1 cellular context compared by ENCODE assay signal in genomic region chr1:222713091-222714012, GRCh38.
TF ChIP-seq lines count a peak whose summit lies in the region.

No MANE protein-coding gene starts in this region.

TF ChIP-seq in HepG2, 621 proteins besides CTCF, POLR2A, EP300 and RAD21 (continued from another document and continues in another):
- no peak for TF ChIP-seq NFAT5 (CRISPR knock-in tag; IDR thresholded peaks at IDR 0.05)
- TF ChIP-seq PITX1 (CRISPR knock-in tag; IDR thresholded peaks at IDR 0.05) = peak; percentile 66
- no peak for TF ChIP-seq ZNF10 (CRISPR knock-in tag; IDR thresholded peaks at IDR 0.05; ENCODE audit: borderline replicate concordance, low read depth)
- TF ChIP-seq ZNF768 (CRISPR knock-in tag; IDR thresholded peaks at IDR 0.05) = no peak
- peak; percentile 63; the same call in 1 of the 2 replicates for TF ChIP-seq ZNF3 (CRISPR knock-in tag; IDR thresholded peaks at IDR 0.05)
- no peak for TF ChIP-seq MXD4 (CRISPR knock-in tag; IDR thresholded peaks at IDR 0.05)
- no peak for TF ChIP-seq HMG20B (CRISPR knock-in tag; conservative IDR thresholded peaks at IDR 0.05)
- TF ChIP-seq MYC (CRISPR knock-in tag; IDR thresholded peaks at IDR 0.05; ENCODE audit: borderline replicate concordance) = no peak
- no peak; the same call in 1 of the 2 replicates for TF ChIP-seq ZNF772 (CRISPR knock-in tag; IDR thresholded peaks at IDR 0.05)
- TF ChIP-seq FOXK1 (CRISPR knock-in tag; IDR thresholded peaks at IDR 0.05; ENCODE audit: borderline replicate concordance, low read depth) = peak; percentile 97
- TF ChIP-seq IRF1 (CRISPR knock-in tag; IDR thresholded peaks at IDR 0.05; ENCODE audit: low read depth) = no peak
- TF ChIP-seq TMF1 (CRISPR knock-in tag; IDR thresholded peaks at IDR 0.05; ENCODE audit: low read depth) = no peak
- TF ChIP-seq ZNF777 (CRISPR knock-in tag; IDR thresholded peaks at IDR 0.05) = no peak
- TF ChIP-seq ZBTB14 (CRISPR knock-in tag; IDR thresholded peaks at IDR 0.05) = no peak
- no peak for TF ChIP-seq ZNF160 (CRISPR knock-in tag; IDR thresholded peaks at IDR 0.05)
- TF ChIP-seq RBM39 (IDR thresholded peaks at IDR 0.05; ENCODE audit: low read depth, low read length, poor library complexity, severe bottlenecking) = no peak
- TF ChIP-seq NCOR1 (IDR thresholded peaks at IDR 0.05; ENCODE audit: borderline replicate concordance, low read length) = no peak
- no peak for TF ChIP-seq ZNF619 (CRISPR knock-in tag; IDR thresholded peaks at IDR 0.05)
- TF ChIP-seq CREM (IDR thresholded peaks at IDR 0.05) = no peak
- TF ChIP-seq CREM (CRISPR knock-in tag; IDR thresholded peaks at IDR 0.05) = no peak
- no peak for TF ChIP-seq HHEX (CRISPR knock-in tag; IDR thresholded peaks at IDR 0.05)
- TF ChIP-seq ZNF773 (CRISPR knock-in tag; IDR thresholded peaks at IDR 0.05; ENCODE audit: borderline replicate concordance) = no peak
- 0 out of 2 replicates have a peak, but pooled peaks have one; percentile 37 for TF ChIP-seq NFYB (CRISPR knock-in tag; IDR thresholded peaks at IDR 0.05)
- no peak; the same call in 1 of the 2 replicates for TF ChIP-seq ZZZ3 (CRISPR knock-in tag; IDR thresholded peaks at IDR 0.05; ENCODE audit: borderline replicate concordance)
- TF ChIP-seq KMT2A (CRISPR knock-in tag; IDR thresholded peaks at IDR 0.05) = no peak; the same call in 1 of the 2 replicates
- no peak for TF ChIP-seq ZSCAN29 (CRISPR knock-in tag; conservative IDR thresholded peaks at IDR 0.05)
- no peak for TF ChIP-seq ZNF747 (CRISPR knock-in tag; IDR thresholded peaks at IDR 0.05; ENCODE audit: borderline replicate concordance)
- peak; percentile 67; the same call in 1 of the 2 replicates for TF ChIP-seq ZNF784 (CRISPR knock-in tag; IDR thresholded peaks at IDR 0.05; ENCODE audit: borderline replicate concordance)
- TF ChIP-seq ZNF563 (CRISPR knock-in tag; IDR thresholded peaks at IDR 0.05) = no peak
- no peak for TF ChIP-seq HNRNPUL1 (IDR thresholded peaks at IDR 0.05; ENCODE audit: low read depth, low read length)
- no peak for TF ChIP-seq ETV6 (CRISPR knock-in tag; conservative IDR thresholded peaks at IDR 0.05)
- TF ChIP-seq KAT2B (IDR thresholded peaks at IDR 0.05; ENCODE audit: borderline replicate concordance, low read depth, low read length) = no peak
- no peak for TF ChIP-seq ZNF446 (CRISPR knock-in tag; IDR thresholded peaks at IDR 0.05)
- TF ChIP-seq MTA1 (CRISPR knock-in tag; IDR thresholded peaks at IDR 0.05; ENCODE audit: borderline replicate concordance) = no peak
- TF ChIP-seq CEBPB (IDR thresholded peaks at IDR 0.05; ENCODE audit: borderline replicate concordance, low read depth, low read length) = no peak
- no peak for TF ChIP-seq ZNF282 (IDR thresholded peaks at IDR 0.05; ENCODE audit: partially characterized antibody)
- TF ChIP-seq ZNF580 (CRISPR knock-in tag; IDR thresholded peaks at IDR 0.05; ENCODE audit: borderline replicate concordance, low read depth) = peak; percentile 80
- no peak for TF ChIP-seq JDP2 (CRISPR knock-in tag; IDR thresholded peaks at IDR 0.05; ENCODE audit: borderline replicate concordance)
- peak; percentile 22; the same call in 1 of the 2 replicates for TF ChIP-seq ZNF839 (CRISPR knock-in tag; IDR thresholded peaks at IDR 0.05; ENCODE audit: borderline replicate concordance)
- TF ChIP-seq ZNF609 (CRISPR knock-in tag; IDR thresholded peaks at IDR 0.05; ENCODE audit: borderline replicate concordance) = no peak
- no peak for TF ChIP-seq ZNF205 (CRISPR knock-in tag; IDR thresholded peaks at IDR 0.05)
- TF ChIP-seq PHF20 (CRISPR knock-in tag; IDR thresholded peaks at IDR 0.05) = peak; percentile 77
- no peak for TF ChIP-seq TP53 (CRISPR knock-in tag; conservative IDR thresholded peaks at IDR 0.05)
- no peak for TF ChIP-seq ZNF264 (CRISPR knock-in tag; IDR thresholded peaks at IDR 0.05)
- TF ChIP-seq ZKSCAN1 (IDR thresholded peaks at IDR 0.05; ENCODE audit: low read length) = no peak
- TF ChIP-seq THAP9 (CRISPR knock-in tag; IDR thresholded peaks at IDR 0.05; ENCODE audit: borderline replicate concordance) = no peak; the same call in 1 of the 2 replicates
- TF ChIP-seq MIER2 (CRISPR knock-in tag; IDR thresholded peaks at IDR 0.05) = no peak
- no peak for TF ChIP-seq KDM6A (CRISPR knock-in tag; IDR thresholded peaks at IDR 0.05; ENCODE audit: low read depth)
- no peak for TF ChIP-seq ZNF138 (CRISPR knock-in tag; IDR thresholded peaks at IDR 0.05; ENCODE audit: low read depth)
- TF ChIP-seq ZBTB8A (CRISPR knock-in tag; IDR thresholded peaks at IDR 0.05; ENCODE audit: borderline replicate concordance, low read depth) = no peak
- TF ChIP-seq ZBTB7A (CRISPR knock-in tag; IDR thresholded peaks at IDR 0.05) = 0 out of 2 replicates have a peak, but pooled peaks have one; percentile 32
- no peak for TF ChIP-seq TBL1XR1 (IDR thresholded peaks at IDR 0.05; ENCODE audit: borderline replicate concordance, low read length, partially characterized antibody)
